In the genomic region with DNA sequence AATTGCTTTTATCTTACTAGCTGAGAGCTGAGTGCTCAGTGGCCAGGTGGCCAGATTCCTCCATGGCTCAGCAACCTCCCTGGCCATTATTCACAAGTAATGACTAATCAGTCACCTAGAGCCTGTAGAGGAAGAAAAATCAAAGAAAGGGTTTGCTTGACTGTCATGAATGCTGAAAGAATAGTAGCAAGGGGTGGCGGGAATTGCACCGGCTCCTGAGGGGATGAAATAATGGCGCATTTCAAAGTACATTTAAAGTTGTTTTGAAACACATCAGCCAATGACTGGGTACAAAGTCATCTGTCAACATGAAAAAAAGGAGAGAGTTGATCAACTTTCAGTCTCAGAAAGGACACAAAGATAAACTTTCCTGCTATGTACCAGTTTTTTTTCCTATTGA, we compare ENCODE assay signal across 18 cellular contexts.
DNase-seq lines count a peak whose midpoint lies in the region; ATAC-seq and TF ChIP-seq lines count a peak whose summit lies in the region.
"Had no signal": no experiment of that assay in that cellular context is flagged by ENCODE, and none has a peak within 500 bp of the region (broad histone marks: within the 10 kb centered on the region; RNA-seq: fewer than 3 reads in every experiment).

No MANE protein-coding gene starts in this region.

- H4K20me1 ChIP-seq in neural progenitor cell (ENCODE audit: low read depth), result no peaks in the 10 kb centered on the region

- no peaks in the 10 kb centered on the region for H3K9me3 Mint-ChIP-seq in neural progenitor cell
- H3K9me3 Mint-ChIP-seq: CD8-positive, alpha-beta T cell; IgD-negative memory B cell had no signal

- peaks cover 32% of the 10 kb centered on the region for H3K4me1 Mint-ChIP-seq in neural progenitor cell
- H3K4me1 Mint-ChIP-seq: IgD-negative memory B cell had no signal

- H3K4me3 ChIP-seq in epithelial cell of esophagus (ENCODE audit: low read length) (no peak overlapping the region), neural progenitor cell (no peak overlapping the region)

- no peaks in the 10 kb centered on the region for H3K36me3 Mint-ChIP-seq in neural progenitor cell
- H3K36me3 Mint-ChIP-seq: CD8-positive, alpha-beta T cell had no signal

- H3K9ac ChIP-seq in neural progenitor cell, result no peak overlapping the region

- H2AFZ ChIP-seq in neural progenitor cell (replicated peaks), result no peak overlapping the region

- no peak overlapping the region for H3K27ac ChIP-seq in neural progenitor cell

- ATAC-seq in GM21619 (IDR thresholded peaks at IDR 0.05; ENCODE audit: unreplicated experiment), result no peak
- ATAC-seq: CD8-positive, alpha-beta T cell had no signal

- no peaks in the 10 kb centered on the region for H3F3A ChIP-seq in neural progenitor cell (ENCODE audit: low read depth)

- peaks cover 3% of the 10 kb centered on the region for H3K27me3 Mint-ChIP-seq in neural progenitor cell (ENCODE audit: insufficient read depth, low read depth)
- H3K27me3 Mint-ChIP-seq: IgD-negative memory B cell had no signal

- H3K4me3 Mint-ChIP-seq in neural progenitor cell, result no peak overlapping the region
- H3K4me3 Mint-ChIP-seq: CD8-positive, alpha-beta T cell; IgD-negative memory B cell had no signal

- no peak overlapping the region for H3K27ac Mint-ChIP-seq in neural progenitor cell
- H3K27ac Mint-ChIP-seq: CD8-positive, alpha-beta T cell had no signal

- H3K36me3 ChIP-seq in neural progenitor cell, result no peaks in the 10 kb centered on the region

- H3K9me3 ChIP-seq in neural progenitor cell (ENCODE audit: low read depth), result no peaks in the 10 kb centered on the region

- TF ChIP-seq CTCF in epithelial cell of esophagus (IDR thresholded peaks at IDR 0.05; ENCODE audit: insufficient read depth, low read depth, low read length, missing control alignments) (no peak), neural progenitor cell (IDR thresholded peaks at IDR 0.05) (no peak)

- no peaks in the 10 kb centered on the region for H3K27me3 ChIP-seq in neural progenitor cell

- no peak overlapping the region for H3K4me2 ChIP-seq in neural progenitor cell

- peaks cover 26% of the 10 kb centered on the region for H3K4me1 ChIP-seq in neural progenitor cell

- no peaks in the 10 kb centered on the region for H3K79me2 ChIP-seq in neural progenitor cell (ENCODE audit: low read depth)

- peak; percentile 23 for DNase-seq in NCI-H69 (lab: John Stamatoyannopoulos, UW)
- peak; percentile 19 for DNase-seq in epithelial cell of esophagus (ENCODE audit: low read depth)
- DNase-seq in kidney tubule cell (ENCODE audit: low spot score), result peak; percentile 65
- peak; percentile 33 for DNase-seq in neural progenitor cell (ENCODE audit: low spot score)
- no peak for DNase-seq in NCI-H1417 treated with DMSO at 0.1 percent for 48 hours (lab: John Stamatoyannopoulos, UW)
- DNase-seq in stimulated activated CD4-positive, alpha-beta T cell treated with anti-CD3 and anti-CD28 coated beads, Interleukin-1b, Interleukin-23, amount 100 ng/mL, for 48 hours, result no peak
- no peak for DNase-seq in stimulated activated CD4-positive, alpha-beta T cell treated with anti-CD3 and anti-CD28 coated beads, Interleukin-2, amount 100 ng/mL, for 48 hours
- DNase-seq: C1 segment of cervical spinal cord; CD8-positive, alpha-beta T cell; DMS153; GDM1; MV-4-11; NCI-H187; NCI-H510A; NCI-H774; OCI-M1 had no signal

Comparison
In these comparisons a context has a peak if more than half of its experiments do, and no peak if none do; other contexts are left out.
1. DNase-seq: peak in NCI-H69 (single experiment), epithelial cell of esophagus (single experiment), kidney tubule cell (single experiment) and neural progenitor cell (single experiment); none in NCI-H1417 treated with DMSO at 0.1 percent for 48 hours (single experiment), stimulated activated CD4-positive, alpha-beta T cell treated with anti-CD3 and anti-CD28 coated beads, Interleukin-1b, Interleukin-23, amount 100 ng/mL, for 48 hours (single experiment) and stimulated activated CD4-positive, alpha-beta T cell treated with anti-CD3 and anti-CD28 coated beads, Interleukin-2, amount 100 ng/mL, for 48 hours (0 of 2).